ENCODE assay signal across 9 cellular contexts in the genomic region with DNA sequence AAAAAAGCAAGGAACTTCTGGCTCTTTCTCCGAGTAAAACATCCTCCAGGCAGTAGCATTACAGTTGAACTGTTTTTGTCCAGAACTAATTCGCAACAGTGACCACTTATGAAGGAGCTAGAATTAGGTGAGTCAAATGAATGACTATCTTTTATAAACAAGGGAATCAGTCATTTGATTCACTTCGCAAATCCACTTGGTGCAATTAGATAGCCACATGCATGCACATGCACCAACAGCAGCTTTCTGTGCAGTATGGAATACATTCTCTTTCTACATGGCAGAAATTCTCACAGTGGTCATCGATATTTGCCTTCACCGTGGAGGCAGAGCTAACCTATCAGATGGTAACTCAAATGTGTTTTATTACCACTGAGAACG.
A peak's percentile ranks its signal among the peaks of the same experiment; 100 is the strongest.
DNase-seq lines count a peak whose midpoint lies in the region; ATAC-seq, FAIRE-seq and TF ChIP-seq lines count a peak whose summit lies in the region.
"Had no signal": no experiment of that assay in that cellular context is flagged by ENCODE, and none has a peak within 500 bp of the region (broad histone marks: within the 10 kb centered on the region; RNA-seq: fewer than 3 reads in every experiment).

No MANE protein-coding gene starts in this region.

- H3K27me3 ChIP-seq in left ventricle myocardium inferior (ENCODE audit: low read depth) (no peaks in the 10 kb centered on the region), astrocyte (ENCODE audit: insufficient read depth, low read length) (no peaks in the 10 kb centered on the region), neural progenitor cell (no peaks in the 10 kb centered on the region)

- peaks cover 75% of the 10 kb centered on the region for H3K4me1 ChIP-seq in left ventricle myocardium inferior
- H3K4me1 ChIP-seq in astrocyte (ENCODE audit: insufficient read depth, low read length): peaks cover 25% of the 10 kb centered on the region
- H3K4me1 ChIP-seq in mucosa of descending colon (ENCODE audit: low read depth): no peaks in the 10 kb centered on the region
- no peaks in the 10 kb centered on the region for H3K4me1 ChIP-seq in neural progenitor cell

- H3K9me3 ChIP-seq in left ventricle myocardium inferior (replicated peaks) (no peaks in the 10 kb centered on the region), astrocyte (ENCODE audit: insufficient read depth, low read depth, low read length) (no peaks in the 10 kb centered on the region), mucosa of descending colon (no peaks in the 10 kb centered on the region), neural progenitor cell (ENCODE audit: low read depth) (no peaks in the 10 kb centered on the region)

- H3K27ac ChIP-seq in left ventricle myocardium inferior (replicated peaks) (peak overlapping the region; percentile 93), astrocyte (ENCODE audit: low read depth, low read length) (peak overlapping the region; percentile 90), neural progenitor cell (no peak overlapping the region)
- H3K27ac ChIP-seq: WERI-Rb-1 had no signal

- H3K36me3 Mint-ChIP-seq in astrocyte (ENCODE audit: low read depth, unreplicated experiment) (peaks cover 21% of the 10 kb centered on the region), neural progenitor cell (peaks cover 10% of the 10 kb centered on the region)

- no peaks in the 10 kb centered on the region for H3K9me3 Mint-ChIP-seq in astrocyte (ENCODE audit: unreplicated experiment)
- no peaks in the 10 kb centered on the region for H3K9me3 Mint-ChIP-seq in neural progenitor cell

- no peak overlapping the region for H3K4me3 Mint-ChIP-seq in astrocyte (ENCODE audit: unreplicated experiment)
- no peak overlapping the region for H3K4me3 Mint-ChIP-seq in neural progenitor cell

- H3K79me2 ChIP-seq in astrocyte (ENCODE audit: insufficient read depth, low read length): peaks cover 87% of the 10 kb centered on the region
- no peaks in the 10 kb centered on the region for H3K79me2 ChIP-seq in neural progenitor cell (ENCODE audit: low read depth)

- H4K20me1 ChIP-seq in astrocyte (ENCODE audit: insufficient read depth, low read length): no peaks in the 10 kb centered on the region
- H4K20me1 ChIP-seq in neural progenitor cell (ENCODE audit: low read depth): no peaks in the 10 kb centered on the region

- H3K27me3 Mint-ChIP-seq in astrocyte (ENCODE audit: low read depth, unreplicated experiment) (no peaks in the 10 kb centered on the region), neural progenitor cell (ENCODE audit: insufficient read depth, low read depth) (no peaks in the 10 kb centered on the region)

- H3K27ac Mint-ChIP-seq in astrocyte (ENCODE audit: unreplicated experiment): no peak overlapping the region
- H3K27ac Mint-ChIP-seq in neural progenitor cell: no peak overlapping the region

- H3K36me3 ChIP-seq in left ventricle myocardium inferior: no peaks in the 10 kb centered on the region
- peaks cover 2% of the 10 kb centered on the region for H3K36me3 ChIP-seq in astrocyte (ENCODE audit: insufficient read depth, low read length)
- no peaks in the 10 kb centered on the region for H3K36me3 ChIP-seq in mucosa of descending colon (ENCODE audit: low read depth)
- no peaks in the 10 kb centered on the region for H3K36me3 ChIP-seq in neural progenitor cell
- H3K36me3 ChIP-seq: WERI-Rb-1 had no signal

- H3K4me3 ChIP-seq in left ventricle myocardium inferior (peak overlapping the region; percentile 60), astrocyte (ENCODE audit: insufficient read depth, low read depth, low read length) (peak overlapping the region; percentile 54), foreskin fibroblast (ENCODE audit: low read depth in 1 of 2, low read length in 2 of 2) (peak overlapping the region in 1 of 2 donors; percentile 22), mucosa of descending colon (no peak overlapping the region), neural progenitor cell (no peak overlapping the region)

- no peaks in the 10 kb centered on the region for H3F3A ChIP-seq in neural progenitor cell (ENCODE audit: low read depth)

- H3K4me2 ChIP-seq in astrocyte (ENCODE audit: low read length): peak overlapping the region; percentile 86
- H3K4me2 ChIP-seq in neural progenitor cell: no peak overlapping the region

- H3K4me1 Mint-ChIP-seq in astrocyte (ENCODE audit: low read depth, unreplicated experiment) (peaks cover 21% of the 10 kb centered on the region), neural progenitor cell (no peaks in the 10 kb centered on the region)

- ATAC-seq in left ventricle myocardium superior (no peak), mucosa of descending colon (no peak)

- no peak for FAIRE-seq in astrocyte (lab: Jason Lieb, UNC)

- peak overlapping the region; percentile 81 for H3K9ac ChIP-seq in astrocyte (ENCODE audit: low read length)
- H3K9ac ChIP-seq in neural progenitor cell: no peak overlapping the region

- H2AFZ ChIP-seq in astrocyte (ENCODE audit: low read depth, low read length) (no peak overlapping the region), neural progenitor cell (replicated peaks) (no peak overlapping the region)

- TF ChIP-seq CTCF in left ventricle myocardium inferior (IDR thresholded peaks at IDR 0.05; ENCODE audit: borderline replicate concordance) (no peak), astrocyte (IDR thresholded peaks at IDR 0.05; ENCODE audit: insufficient read depth, low read depth, low read length) (no peak), foreskin fibroblast (IDR thresholded peaks at IDR 0.05; ENCODE audit: low read depth, low read length) (no peak), mucosa of descending colon (IDR thresholded peaks at IDR 0.05) (no peak), neural progenitor cell (IDR thresholded peaks at IDR 0.05) (no peak)

- intact Hi-C loops in left ventricle myocardium inferior (cut with micrococcal nuclease) (loop anchor here (10.0 kb wide), 1 partner anchor 67 kb away; no protein-coding TSS in a partner anchor), left ventricle myocardium superior (cut with micrococcal nuclease) (no loop called here), mucosa of descending colon (cut with DNase I, micrococcal nuclease) (no loop called here)

- DNase-seq in left ventricle myocardium inferior: no peak
- DNase-seq in left ventricle myocardium superior: no peak
- peak; percentile 80 for DNase-seq in astrocyte (ENCODE audit: low read depth)
- peak; percentile 38 for DNase-seq in midbrain (lab: John Stamatoyannopoulos, UW)
- DNase-seq in foreskin fibroblast: no peak
- DNase-seq in NCI-H526 (lab: John Stamatoyannopoulos, UW): no peak
- DNase-seq in mucosa of descending colon: no peak
- no peak for DNase-seq in neural progenitor cell (ENCODE audit: low spot score)
- DNase-seq: WERI-Rb-1 had no signal

Comparison
In these comparisons a context has a peak if more than half of its experiments do, and no peak if none do; other contexts are left out.
1. DNase-seq: peak in astrocyte (single experiment) and midbrain (single experiment); none in left ventricle myocardium inferior (single experiment), left ventricle myocardium superior (single experiment), foreskin fibroblast (0 of 2), NCI-H526 (0 of 2), mucosa of descending colon (0 of 3) and neural progenitor cell (single experiment).
2. H3K4me3 ChIP-seq: peak in left ventricle myocardium inferior (single experiment) and astrocyte (single experiment); none in mucosa of descending colon (single experiment) and neural progenitor cell (single experiment).